8 cellular contexts compared by ENCODE assay signal in genomic region chr2:74481961-74482800, GRCh38. TPM values are rescaled to one million over a fixed set of nuclear protein-coding genes. Genes with fewer than 3 reads are reported as not detected.
DNase-seq lines count a peak whose midpoint lies in the region; ATAC-seq, FAIRE-seq and TF ChIP-seq lines count a peak whose summit lies in the region.

No MANE protein-coding gene starts in this region.

- POLR2A ChIA-PET in RWPE1 (lab: Yijun Ruan, JAX; ENCODE audit: low non-redundant PET) (interaction anchor here (0.6 to 1.5 kb wide), 4 partner anchors 9 to 252 kb away, joined by 3 to 7 read pairs (median 4); partner anchors contain the start of gene MRPL53), GM12878 (lab: Charles Lee) (interaction anchor here (0.6 to 3.6 kb wide), 16 partner anchors 8 to 119 kb away, joined by 3 to 44 read pairs (median 5); partner anchors contain the start of genes AUP1, HTRA2, INO80B and MOGS)

- CTCF ChIA-PET in RWPE1 (lab: Yijun Ruan, JAX): interaction anchor here (1.0 to 3.6 kb wide), 7 partner anchors 9 to 106 kb away, joined by 4 to 41 read pairs (median 7); partner anchors contain the start of genes AUP1, HTRA2 and WBP1
- CTCF ChIA-PET in GM12878 (lab: Yijun Ruan, JAX): interaction anchor here (0.5 to 19.4 kb wide), 28 partner anchors 8 to 147 kb away, joined by 3 to 280 read pairs (median 5); partner anchors contain the start of genes AUP1, DQX1, HTRA2 and INO80B

- peaks cover 27% of the 10 kb centered on the region for H3K79me2 ChIP-seq in GM12878 (ENCODE audit: control insufficient read depth, insufficient read depth, low read length)

- H3K36me3 ChIP-seq in BLaER1 treated with 17β-estradiol and CSF1 and Interleukin-3, amounts not matched to agents 10 nM and 100 nM: peaks cover 30 to 64% (median 46%) of the 10 kb centered on the region in 11 experiments
- H3K36me3 ChIP-seq in GM12878 (ENCODE audit: control insufficient read depth in 2 of 2, insufficient read depth in 2 of 2, low read length in 1 of 2): no peaks in the 10 kb centered on the region
- peaks cover 3 to 8% of the 10 kb centered on the region in 2 donors for H3K36me3 ChIP-seq in kidney (ENCODE audit: control insufficient read depth in 1 of 2, insufficient read depth in 2 of 2, low read length in 2 of 2)

- intact Hi-C loops in GM12878 (cut with micrococcal nuclease; ENCODE audit: unreplicated experiment) (loop anchor here (1.0 to 2.0 kb wide), 2 partner anchors 21 to 24 kb away; partner anchors contain the start of gene WBP1), kidney (cut with DNase I) (no loop called here)

- BruUV-seq in GM12878 (replicated peaks; lab: Mats Ljungman, UMichigan): TSS peak; percentile 83

- SMC1A ChIA-PET in GM12878 (lab: Charles Lee; ENCODE audit: uncharacterized antibody, unreplicated experiment): interaction anchor here (1.0 to 5.7 kb wide), 16 partner anchors 9 to 144 kb away, joined by 3 to 128 read pairs (median 6); partner anchors contain the start of genes HTRA2, INO80B, MRPL53 and WBP1

- H4K20me1 ChIP-seq in BLaER1 treated with 17β-estradiol and CSF1 and Interleukin-3, amounts not matched to agents 10 nM and 100 nM: peaks cover 0 to 18% (median 9%) of the 10 kb centered on the region in 11 experiments; a peak in 13 of 22 replicates
- H4K20me1 ChIP-seq in GM12878 (ENCODE audit: control insufficient read depth, insufficient read depth): no peaks in the 10 kb centered on the region; the same call in 1 of the 2 replicates

- TF ChIP-seq POLR2A in GM12878 (IDR thresholded peaks at IDR 0.05; ENCODE audit: low read depth, low read length): peak; percentile 65; the same call in 1 of the 2 replicates

- peak overlapping the region; percentile 81 to 94 (median 87) for H3K9ac ChIP-seq in BLaER1 treated with 17β-estradiol and CSF1 and Interleukin-3, amounts not matched to agents 10 nM and 100 nM
- H3K9ac ChIP-seq in GM12878 (ENCODE audit: control insufficient read depth, insufficient read depth, low read length) (peak overlapping the region; percentile 91), kidney (ENCODE audit: low read length in 2 of 2) (peak overlapping the region; percentile 68 to 80)

- ATAC-seq in GM19023 (IDR thresholded peaks at IDR 0.05; ENCODE audit: unreplicated experiment): peak; percentile 41
- peak; percentile 41 for ATAC-seq in HG03135 (IDR thresholded peaks at IDR 0.05; ENCODE audit: unreplicated experiment)
- peak; percentile 76 for ATAC-seq in GM12878

- peaks cover 36 to 56% (median 49%) of the 10 kb centered on the region in 10 experiments for H3K4me1 ChIP-seq in BLaER1 treated with 17β-estradiol and CSF1 and Interleukin-3, amounts not matched to agents 10 nM and 100 nM
- H3K4me1 ChIP-seq in GM12878 (ENCODE audit: control insufficient read depth, insufficient read depth, low read length): peaks cover 13% of the 10 kb centered on the region
- peaks cover 6 to 20% of the 10 kb centered on the region in 2 donors for H3K4me1 ChIP-seq in kidney (ENCODE audit: control insufficient read depth in 1 of 2, insufficient read depth in 1 of 2, low read depth in 1 of 2, low read length in 2 of 2)

- in situ Hi-C loops in GM12878 (cut with MboI): loop anchor here (10.0 kb wide), 1 partner anchor 103 kb away; no protein-coding TSS in a partner anchor

- DNase-seq in RWPE1 (ENCODE audit: low spot score) (peak; percentile 21), GM12878 (ENCODE audit: low read depth, low spot score) (no peak), kidney (peak; percentile 84), T1000 (lab: John Stamatoyannopoulos, UW) (no peak)
- peak; percentile 54 for DNase-seq in stimulated activated CD4-positive, alpha-beta T cell treated with anti-CD3 and anti-CD28 coated beads, Interleukin-4, amount 100 ng/mL, for 1 hour

- RAD21 ChIA-PET in GM12878 (lab: Charles Lee; ENCODE audit: unreplicated experiment): interaction anchor here (0.6 to 5.9 kb wide), 19 partner anchors 10 to 658 kb away, joined by 3 to 121 read pairs (median 4); partner anchors contain the start of genes AUP1, DQX1, HTRA2 and INO80B

- TF ChIP-seq CTCF in RWPE1 (conservative IDR thresholded peaks at IDR 0.05; ENCODE audit: low read depth): no peak
- no peak for TF ChIP-seq CTCF in GM12878 (IDR thresholded peaks at IDR 0.05 in 2 of 3, conservative IDR thresholded peaks at IDR 0.05 in 1 of 3; ENCODE audit: control insufficient read depth in 2 of 3, extremely low read depth in 1 of 3, insufficient read depth in 1 of 3, low read depth in 3 of 3, low read length in 3 of 3)
- TF ChIP-seq CTCF in kidney (IDR thresholded peaks at IDR 0.05; ENCODE audit: borderline replicate concordance, extremely low read depth, insufficient read depth): no peak

- FAIRE-seq in GM12878 (lab: Jason Lieb, UNC) (no peak), kidney (lab: Jason Lieb, UNC) (no peak)

- no peak for TF ChIP-seq RAD21 in GM12878 (IDR thresholded peaks at IDR 0.05; ENCODE audit: insufficient read depth, low read depth, low read length)

- H3K4me2 ChIP-seq in BLaER1 treated with 17β-estradiol and CSF1 and Interleukin-3, amounts not matched to agents 10 nM and 100 nM: peak overlapping the region; percentile 93 to 100 (median 97)
- H3K4me2 ChIP-seq in GM12878 (ENCODE audit: control insufficient read depth, insufficient read depth): peak overlapping the region; percentile 96

- WGBS in GM12878 (ENCODE audit: insufficient coverage, insufficient replicate concordance, low lambda C conversion rate, missing lambda C conversion rate): 1% methylated on average over 69 of the region's 80 CpGs

- H3K9me3 ChIP-seq in BLaER1 treated with 17β-estradiol and CSF1 and Interleukin-3, amounts not matched to agents 10 nM and 100 nM (replicated peaks in 1 of 11): no peaks in the 10 kb centered on the region
- H3K9me3 ChIP-seq in GM12878 (replicated peaks; ENCODE audit: control insufficient read depth, insufficient read depth, low read length): no peaks in the 10 kb centered on the region
- no peaks in the 10 kb centered on the region for H3K9me3 ChIP-seq in kidney (ENCODE audit: control insufficient read depth in 1 of 2, low read length in 2 of 2)

- peak overlapping the region; percentile 52 to 92 (median 87); a peak in 21 of 22 replicates for H3K27ac ChIP-seq in BLaER1 treated with 17β-estradiol and CSF1 and Interleukin-3, amounts not matched to agents 10 nM and 100 nM
- H3K27ac ChIP-seq in RWPE1 (peak overlapping the region; percentile 90), GM12878 (ENCODE audit: control insufficient read depth, insufficient read depth) (peak overlapping the region; percentile 96), kidney (ENCODE audit: low read depth in 2 of 2, low read length in 2 of 2) (peak overlapping the region; percentile 92 to 98)

- H3K27me3 ChIP-seq in BLaER1 treated with 17β-estradiol and CSF1 and Interleukin-3, amounts not matched to agents 10 nM and 100 nM: no peaks in the 10 kb centered on the region
- H3K27me3 ChIP-seq in GM12878 (replicated peaks in 1 of 2; ENCODE audit: control insufficient read depth in 2 of 2, insufficient read depth in 2 of 2, low read length in 1 of 2): no peaks in the 10 kb centered on the region; a peak in 1 of 4 replicates

- peak overlapping the region; percentile 100 for H2AFZ ChIP-seq in GM12878 (ENCODE audit: control insufficient read depth, low read depth, low read length)

- no peak for TF ChIP-seq EP300 in GM12878 (IDR thresholded peaks at IDR 0.05; ENCODE audit: borderline replicate concordance in 1 of 2, control insufficient read depth in 1 of 2, low read depth in 2 of 2, low read length in 2 of 2)

- H3K4me3 ChIP-seq in BLaER1 treated with 17β-estradiol and CSF1 and Interleukin-3, amounts not matched to agents 10 nM and 100 nM: peak overlapping the region; percentile 73 to 94 (median 83)
- H3K4me3 ChIP-seq in GM12878: peak overlapping the region; percentile 97
- H3K4me3 ChIP-seq in kidney (ENCODE audit: low read length in 2 of 2): peak overlapping the region; percentile 95 to 100

RNA-seq across cellular contexts. Expression of gene CCDC142, which starts 0.6 kb away (rescaled TPM):
- total RNA-seq in GM12878 (2013; cell fraction: nucleolus; rRNA removed): 77.0 and 88.9 TPM in 2 replicates
- total RNA-seq in GM12878 (2014; rRNA removed) (16.3 and 16.9 TPM in 2 replicates), GM12878 (2014; rRNA removed; fragmentation: Illumina TruSeq; extraction: Trizol) (10.6 and 10.9 TPM in 2 replicates), GM12878 (2021) (7.6 and 15.7 TPM in 2 replicates), kidney (23.1 TPM)
- polyA plus RNA-seq in GM12878 (2011; ENCODE audit: low read depth): 2.5 TPM
- polyA plus RNA-seq in GM12878 (2011; rRNA removed) (2.2 and 5.0 TPM in 2 replicates), GM12878 (2014; fragmentation: Illumina TruSeq; extraction: Trizol) (5.2 and 7.1 TPM in 2 replicates), GM12878 (2014; fragmentation: Nextera tagmentation; extraction: Ambion mirVana) (1 to 10 TPM in 1 of 2 experiments, under 1 TPM in 1; 0.93 to 1.5 TPM), GM12878 (2014; rRNA removed) (12.5 and 14.8 TPM in 2 replicates), GM12878 (2016; fragmentation: Nextera tagmentation; extraction: Ambion mirVana) (1 to 10 TPM; 8.2 to 9.9 TPM), kidney (ENCODE audit: insufficient read depth, low read depth, low replicate concordance) (2.8 TPM)
- 4.2 and 6.1 TPM in 2 replicates for polyA plus RNA-seq in GM12878 (2011; cell fraction: cytosol; rRNA removed)
- 16.3 and 24.7 TPM in 2 replicates for polyA plus RNA-seq in GM12878 (2011; cell fraction: nucleus; rRNA removed)
- 4.5 TPM in 2 replicates for polyA plus RNA-seq in GM12878 (2012)
- polyA minus RNA-seq in GM12878 (2011; rRNA and poly(A)+ RNA removed): 19.2 and 38.1 TPM in 2 replicates
- polyA minus RNA-seq in GM12878 (2011; cell fraction: cytosol; rRNA and poly(A)+ RNA removed): 4.5 and 5.1 TPM in 2 replicates
- 33.6 and 56.7 TPM in 2 replicates for polyA minus RNA-seq in GM12878 (2011; cell fraction: nucleus; rRNA and poly(A)+ RNA removed)

RNA-seq across cellular contexts. Expression of gene TTC31, which starts 0.7 kb away (rescaled TPM):
- 49.7 and 59.4 TPM in 2 replicates for total RNA-seq in GM12878 (2013; cell fraction: nucleolus; rRNA removed)
- total RNA-seq in GM12878 (2014; rRNA removed) (19.2 and 19.6 TPM in 2 replicates), GM12878 (2014; rRNA removed; fragmentation: Illumina TruSeq; extraction: Trizol) (13.5 and 14.3 TPM in 2 replicates), GM12878 (2021) (27.3 and 30.5 TPM in 2 replicates), kidney (29.1 TPM)
- polyA plus RNA-seq in GM12878 (2011; ENCODE audit: low read depth): 10.8 TPM
- polyA plus RNA-seq in GM12878 (2011; rRNA removed) (19.6 and 27.8 TPM in 2 replicates), GM12878 (2014; fragmentation: Illumina TruSeq; extraction: Trizol) (21.5 and 26.1 TPM in 2 replicates), GM12878 (2014; fragmentation: Nextera tagmentation; extraction: Ambion mirVana) (1 to 10 TPM; 6.5 to 7.2 TPM), GM12878 (2014; rRNA removed) (32.7 and 34.9 TPM in 2 replicates), GM12878 (2016; fragmentation: Nextera tagmentation; extraction: Ambion mirVana) (10 to 100 TPM; 25.7 to 27.7 TPM), kidney (ENCODE audit: insufficient read depth, low read depth, low replicate concordance) (11.5 TPM)
- 33.2 and 37.2 TPM in 2 replicates for polyA plus RNA-seq in GM12878 (2011; cell fraction: cytosol; rRNA removed)
- 134 and 151 TPM in 2 replicates for polyA plus RNA-seq in GM12878 (2011; cell fraction: nucleus; rRNA removed)
- 19.7 and 22.2 TPM in 2 replicates for polyA plus RNA-seq in GM12878 (2012)
- 19.7 and 27.5 TPM in 2 replicates for polyA minus RNA-seq in GM12878 (2011; rRNA and poly(A)+ RNA removed)
- polyA minus RNA-seq in GM12878 (2011; cell fraction: cytosol; rRNA and poly(A)+ RNA removed): 6.1 and 8.0 TPM in 2 replicates
- 25.3 and 35.9 TPM in 2 replicates for polyA minus RNA-seq in GM12878 (2011; cell fraction: nucleus; rRNA and poly(A)+ RNA removed)

RNA-seq across cellular contexts. Expression of gene MRPL53, which starts 9.7 kb away (rescaled TPM):
- 16.6 and 17.5 TPM in 2 replicates for total RNA-seq in GM12878 (2013; cell fraction: nucleolus; rRNA removed)
- total RNA-seq in GM12878 (2014; rRNA removed): 70.6 and 73.5 TPM in 2 replicates
- 40.6 and 46.7 TPM in 2 replicates for total RNA-seq in GM12878 (2014; rRNA removed; fragmentation: Illumina TruSeq; extraction: Trizol)
- 131 and 146 TPM in 2 replicates for total RNA-seq in GM12878 (2021)
- 500 TPM for polyA plus RNA-seq in GM12878 (2011; ENCODE audit: low read depth)
- polyA plus RNA-seq in GM12878 (2011; rRNA removed): 25.6 and 27.2 TPM in 2 replicates
- polyA plus RNA-seq in GM12878 (2011; cell fraction: cytosol; rRNA removed): 54.6 and 96.1 TPM in 2 replicates
- polyA plus RNA-seq in GM12878 (2011; cell fraction: nucleus; rRNA removed): 33.6 and 35.6 TPM in 2 replicates
- 98.1 and 123 TPM in 2 replicates for polyA plus RNA-seq in GM12878 (2012)
- polyA plus RNA-seq in GM12878 (2014; fragmentation: Illumina TruSeq; extraction: Trizol): 3.7 and 15.1 TPM in 2 replicates
- polyA plus RNA-seq in GM12878 (2014; fragmentation: Nextera tagmentation; extraction: Ambion mirVana): 10 to 100 TPM; 40.8 to 94.1 TPM
- polyA plus RNA-seq in GM12878 (2014; rRNA removed): 88.3 and 116 TPM in 2 replicates
- polyA plus RNA-seq in GM12878 (2016; fragmentation: Nextera tagmentation; extraction: Ambion mirVana): 100 to 1,000 TPM; 166 to 167 TPM
- 14.0 and 18.4 TPM in 2 replicates for polyA minus RNA-seq in GM12878 (2011; rRNA and poly(A)+ RNA removed)
- polyA minus RNA-seq in GM12878 (2011; cell fraction: cytosol; rRNA and poly(A)+ RNA removed): 11.6 and 14.1 TPM in 2 replicates
- polyA minus RNA-seq in GM12878 (2011; cell fraction: nucleus; rRNA and poly(A)+ RNA removed): 13.1 and 27.3 TPM in 2 replicates
- total RNA-seq in kidney: 85.1 TPM
- 157 TPM for polyA plus RNA-seq in kidney (ENCODE audit: insufficient read depth, low read depth, low replicate concordance)

RNA-seq across cellular contexts. Expression of gene MOGS, which starts 17.0 kb away (rescaled TPM):
- 53.1 and 64.7 TPM in 2 replicates for total RNA-seq in GM12878 (2013; cell fraction: nucleolus; rRNA removed)
- total RNA-seq in GM12878 (2014; rRNA removed) (48.9 and 52.2 TPM in 2 replicates), GM12878 (2014; rRNA removed; fragmentation: Illumina TruSeq; extraction: Trizol) (24.8 and 25.3 TPM in 2 replicates), GM12878 (2021) (54.5 and 60.4 TPM in 2 replicates), kidney (51.9 TPM)
- 31.0 TPM for polyA plus RNA-seq in GM12878 (2011; ENCODE audit: low read depth)
- polyA plus RNA-seq in GM12878 (2011; rRNA removed) (20.4 and 36.2 TPM in 2 replicates), GM12878 (2014; fragmentation: Illumina TruSeq; extraction: Trizol) (29.8 and 34.1 TPM in 2 replicates), GM12878 (2014; fragmentation: Nextera tagmentation; extraction: Ambion mirVana) (1 to 10 TPM; 3.7 to 3.9 TPM), GM12878 (2014; rRNA removed) (49.0 and 52.7 TPM in 2 replicates), GM12878 (2016; fragmentation: Nextera tagmentation; extraction: Ambion mirVana) (10 to 100 TPM; 21.5 to 30.7 TPM), kidney (ENCODE audit: insufficient read depth, low read depth, low replicate concordance) (27.5 TPM)
- 37.9 and 51.3 TPM in 2 replicates for polyA plus RNA-seq in GM12878 (2011; cell fraction: cytosol; rRNA removed)
- 199 and 213 TPM in 2 replicates for polyA plus RNA-seq in GM12878 (2011; cell fraction: nucleus; rRNA removed)
- 44.4 and 46.5 TPM in 2 replicates for polyA plus RNA-seq in GM12878 (2012)
- polyA minus RNA-seq in GM12878 (2011; rRNA and poly(A)+ RNA removed): 26.4 and 36.2 TPM in 2 replicates
- 13.1 and 13.2 TPM in 2 replicates for polyA minus RNA-seq in GM12878 (2011; cell fraction: cytosol; rRNA and poly(A)+ RNA removed)
- polyA minus RNA-seq in GM12878 (2011; cell fraction: nucleus; rRNA and poly(A)+ RNA removed): 14.1 and 26.2 TPM in 2 replicates

RNA-seq across cellular contexts. Expression of gene LBX2, which starts 17.2 kb away (rescaled TPM):
- 4.3 and 4.6 TPM in 2 replicates for total RNA-seq in GM12878 (2013; cell fraction: nucleolus; rRNA removed)
- 0.98 and 4.0 TPM in 2 replicates for total RNA-seq in GM12878 (2014; rRNA removed)
- total RNA-seq in GM12878 (2014; rRNA removed; fragmentation: Illumina TruSeq; extraction: Trizol): 0.22 and 0.46 TPM in 2 replicates
- 0.88 and 1.2 TPM in 2 replicates for total RNA-seq in GM12878 (2021)
- polyA plus RNA-seq in GM12878 (2011; ENCODE audit: low read depth): not detected
- polyA plus RNA-seq in GM12878 (2011; rRNA removed): 0.13 and 0.15 TPM in 2 replicates
- 0.15 and 0.30 TPM in 2 replicates for polyA plus RNA-seq in GM12878 (2011; cell fraction: cytosol; rRNA removed)
- 0.57 and 1.2 TPM in 2 replicates for polyA plus RNA-seq in GM12878 (2011; cell fraction: nucleus; rRNA removed)
- polyA plus RNA-seq in GM12878 (2012): 0.49 and 0.74 TPM in 2 replicates
- polyA plus RNA-seq in GM12878 (2014; fragmentation: Illumina TruSeq; extraction: Trizol): 0.32 and 0.89 TPM in 2 replicates
- polyA plus RNA-seq in GM12878 (2014; fragmentation: Nextera tagmentation; extraction: Ambion mirVana): under 1 TPM; 0.08 to 0.09 TPM
- polyA plus RNA-seq in GM12878 (2014; rRNA removed): 1.3 and 1.4 TPM in 2 replicates
- polyA plus RNA-seq in GM12878 (2016; fragmentation: Nextera tagmentation; extraction: Ambion mirVana): under 1 TPM; 0.20 to 0.88 TPM
- 0.46 TPM in 1 of 2 replicates, not detected in the other for polyA minus RNA-seq in GM12878 (2011; rRNA and poly(A)+ RNA removed)
- not detected in 2 replicates for polyA minus RNA-seq in GM12878 (2011; cell fraction: cytosol; rRNA and poly(A)+ RNA removed)
- polyA minus RNA-seq in GM12878 (2011; cell fraction: nucleus; rRNA and poly(A)+ RNA removed): 1.5 and 1.8 TPM in 2 replicates
- 2.5 TPM for total RNA-seq in kidney
- polyA plus RNA-seq in kidney (ENCODE audit: insufficient read depth, low read depth, low replicate concordance): 1.5 TPM

Comparison
In these comparisons a context has a peak if more than half of its experiments do, and no peak if none do; other contexts are left out.
1. DNase-seq: peak in RWPE1 (single experiment), kidney (single experiment) and stimulated activated CD4-positive, alpha-beta T cell treated with anti-CD3 and anti-CD28 coated beads, Interleukin-4, amount 100 ng/mL, for 1 hour (single experiment); none in GM12878 (single experiment) and T1000 (single experiment).
2. Peak in every context shown above with its lines, with median percentiles within 50 percentile points of each other: H3K27ac ChIP-seq, H3K4me3 ChIP-seq, H3K9ac ChIP-seq and ATAC-seq.